8 cellular contexts compared by ENCODE assay signal in the genomic region with DNA sequence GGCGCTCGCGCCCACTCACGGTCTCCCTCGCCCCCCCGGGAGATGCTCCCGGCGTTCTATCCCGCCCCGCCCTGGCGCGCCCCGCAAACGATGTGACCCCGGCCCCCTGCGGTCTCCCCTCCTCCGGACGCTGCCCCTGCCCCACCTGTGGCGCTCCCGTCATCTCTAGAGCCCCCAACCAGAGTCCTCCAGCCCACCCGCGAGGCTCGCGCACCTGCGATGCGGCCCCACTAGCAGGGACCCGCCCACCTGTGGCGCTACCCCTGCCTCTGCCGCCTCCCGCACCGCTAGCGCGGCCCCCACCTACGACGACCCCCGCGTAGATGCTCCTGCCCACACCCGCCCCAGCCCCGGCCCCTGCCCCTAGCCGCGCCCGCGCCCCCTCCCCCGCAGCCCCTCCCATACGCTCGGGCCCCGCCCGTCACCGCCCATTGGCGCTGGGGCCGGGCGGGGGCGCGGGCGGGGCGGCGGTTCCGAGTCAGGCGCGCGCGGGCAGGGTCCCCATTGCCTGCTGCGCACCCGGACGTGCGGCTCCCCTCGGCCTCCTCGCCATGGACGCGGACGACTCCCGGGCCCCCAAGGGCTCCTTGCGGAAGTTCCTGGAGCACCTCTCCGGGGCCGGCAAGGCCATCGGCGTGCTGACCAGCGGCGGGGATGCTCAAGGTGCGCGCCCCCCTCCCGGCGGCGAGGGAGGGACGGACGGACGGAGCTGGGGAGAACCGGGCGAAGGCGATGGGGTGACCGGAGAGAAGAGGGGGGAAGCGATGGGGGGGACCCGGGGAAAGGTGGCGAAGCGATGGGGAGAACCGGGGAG. TPM values are rescaled to one million over a fixed set of nuclear protein-coding genes. Genes with fewer than 3 reads are reported as not detected.
DNase-seq lines count a peak whose midpoint lies in the region; ATAC-seq and TF ChIP-seq lines count a peak whose summit lies in the region.

A gene (plus strand): TSS at position 504 of the 814 bp plus-strand sequence. CDS start 48 bp downstream, at position 552.

- H3K4me3 Mint-ChIP-seq in activated naive CD8-positive, alpha-beta T cell: peak within 1 kb of the TSS; percentile 87

- peak; percentile 38 for DNase-seq in NK-92 treated with Interleukin-12 subunit alpha and Interleukin-12 subunit beta, amount 100 ng/mL, for 24 hours (lab: John Stamatoyannopoulos, UW)
- no peak for DNase-seq in NK-92 (lab: John Stamatoyannopoulos, UW; ENCODE audit: unreplicated experiment)
- DNase-seq in SJCRH30: peak in 1 of 2 experiments; percentile 15
- peak; percentile 50 for DNase-seq in left ventricle myocardium inferior
- no peak for DNase-seq in retinal pigment epithelial cell (ENCODE audit: low read depth)
- DNase-seq in NCI-H524 (lab: John Stamatoyannopoulos, UW): no peak

- H3K27me3 ChIP-seq in SJCRH30: no peaks in the 10 kb centered on the region
- H3K27me3 ChIP-seq in left ventricle myocardium inferior (ENCODE audit: low read depth): no peaks in the 10 kb centered on the region

- peak within 1 kb of the TSS; percentile 64 for H3K4me3 ChIP-seq in SJCRH30
- peak within 1 kb of the TSS; percentile 86 for H3K4me3 ChIP-seq in left ventricle myocardium inferior
- peak within 1 kb of the TSS; percentile 83 for H3K4me3 ChIP-seq in retinal pigment epithelial cell (ENCODE audit: low read length)

- H3K36me3 Mint-ChIP-seq in activated naive CD8-positive, alpha-beta T cell: peaks cover 14% of the 10 kb centered on the region

- intact Hi-C loops in left ventricle myocardium inferior (cut with micrococcal nuclease): no loop called here

- TF ChIP-seq CTCF in left ventricle myocardium inferior (IDR thresholded peaks at IDR 0.05; ENCODE audit: borderline replicate concordance): no peak
- no peak for TF ChIP-seq CTCF in retinal pigment epithelial cell (conservative IDR thresholded peaks at IDR 0.05; ENCODE audit: low read depth, low read length)

- H3K27ac Mint-ChIP-seq in activated naive CD8-positive, alpha-beta T cell: peak within 1 kb of the TSS; percentile 87

- no peaks in the 10 kb centered on the region for H3K36me3 ChIP-seq in SJCRH30
- peaks cover 4% of the 10 kb centered on the region for H3K36me3 ChIP-seq in left ventricle myocardium inferior

- ATAC-seq in HG02973 (IDR thresholded peaks at IDR 0.05; ENCODE audit: unreplicated experiment): peak; percentile 39

- H3K4me1 ChIP-seq in SJCRH30 (no peaks in the 10 kb centered on the region), left ventricle myocardium inferior (peaks cover 81% of the 10 kb centered on the region)

- peaks cover 28% of the 10 kb centered on the region for H3K4me1 Mint-ChIP-seq in activated naive CD8-positive, alpha-beta T cell (ENCODE audit: low read depth)

- H3K9me3 Mint-ChIP-seq in activated naive CD8-positive, alpha-beta T cell (ENCODE audit: low read depth): no peaks in the 10 kb centered on the region

- H3K27ac ChIP-seq in SJCRH30: peak within 1 kb of the TSS; percentile 64
- peak within 1 kb of the TSS; percentile 92 for H3K27ac ChIP-seq in left ventricle myocardium inferior (replicated peaks)

- H3K9me3 ChIP-seq in SJCRH30 (replicated peaks) (no peaks in the 10 kb centered on the region), left ventricle myocardium inferior (replicated peaks) (no peaks in the 10 kb centered on the region)

- no peaks in the 10 kb centered on the region for H3K27me3 Mint-ChIP-seq in activated naive CD8-positive, alpha-beta T cell

RNA-seq across cellular contexts. Expression of the gene that starts here (rescaled TPM):
- 34.5 and 37.6 TPM in 2 replicates for total RNA-seq in SJCRH30 (2014; rRNA removed; shearing (Covaris generic))
- total RNA-seq in left ventricle myocardium inferior: 206 TPM

Comparison
In these comparisons a context has a peak if more than half of its experiments do, and no peak if none do; other contexts are left out.
1. DNase-seq: peak in NK-92 treated with Interleukin-12 subunit alpha and Interleukin-12 subunit beta, amount 100 ng/mL, for 24 hours (single experiment) and left ventricle myocardium inferior (single experiment); none in NK-92 (single experiment), retinal pigment epithelial cell (single experiment) and NCI-H524 (0 of 2).
2. Peak in every context shown above with its lines, with median percentiles within 50 percentile points of each other: H3K4me3 ChIP-seq.